13 cellular contexts compared by ENCODE assay signal in genomic region chr1:36253463-36253862, GRCh38. TPM values are rescaled to one million over a fixed set of nuclear protein-coding genes. Genes with fewer than 3 reads are reported as not detected.
DNase-seq lines count a peak whose midpoint lies in the region; TF ChIP-seq lines count a peak whose summit lies in the region.
"Had no signal": no experiment of that assay in that cellular context is flagged by ENCODE, and none has a peak within 500 bp of the region (broad histone marks: within the 10 kb centered on the region; RNA-seq: fewer than 3 reads in every experiment).

No MANE protein-coding gene starts in this region.

- H3K4me2 ChIP-seq in BLaER1 (peak overlapping the region; percentile 68), mesenchymal stem cell (ENCODE audit: low read length, poor library complexity, severe bottlenecking) (no peak overlapping the region)

- H2BK5ac ChIP-seq in mesenchymal stem cell (ENCODE audit: low read depth, low read length, poor library complexity, severe bottlenecking): no peak overlapping the region

- WGBS in mesenchymal stem cell: 79% methylated on average over 1 of the region's 4 CpGs
- WGBS in prostate gland: 75% methylated on average over 4 of the region's 4 CpGs
- 50% methylated on average over 4 of the region's 4 CpGs for WGBS in suprapubic skin

- no peak overlapping the region for H3K4me3 ChIP-seq in BLaER1
- no peak overlapping the region for H3K4me3 ChIP-seq in mesenchymal stem cell (ENCODE audit: insufficient read depth in 1 of 2, low read depth in 1 of 2, low read length in 2 of 2)
- no peak overlapping the region for H3K4me3 ChIP-seq in prostate gland
- H3K4me3 ChIP-seq in suprapubic skin: no peak overlapping the region
- H3K4me3 ChIP-seq: body of pancreas, Peyer's patch, sigmoid colon had no signal

- no peaks in the 10 kb centered on the region for H3K79me1 ChIP-seq in mesenchymal stem cell (replicated peaks; ENCODE audit: low read length, poor library complexity, severe bottlenecking)

- H3K27me3 ChIP-seq in BLaER1: no peaks in the 10 kb centered on the region
- H3K27me3 ChIP-seq in mesenchymal stem cell (ENCODE audit: control insufficient read depth in 1 of 2, insufficient read depth in 1 of 2, low read length in 2 of 2): no peaks in the 10 kb centered on the region
- H3K27me3 ChIP-seq in prostate gland (replicated peaks; ENCODE audit: insufficient read depth): no peaks in the 10 kb centered on the region
- no peaks in the 10 kb centered on the region for H3K27me3 ChIP-seq in suprapubic skin
- H3K27me3 ChIP-seq: body of pancreas, Peyer's patch, sigmoid colon had no signal

- peaks cover 100% of the 10 kb centered on the region for H4K20me1 ChIP-seq in BLaER1

- H4K8ac ChIP-seq in mesenchymal stem cell (ENCODE audit: low read length): no peak overlapping the region

- H3K4me1 ChIP-seq in BLaER1: peaks cover 87% of the 10 kb centered on the region
- H3K4me1 ChIP-seq in mesenchymal stem cell (ENCODE audit: control insufficient read depth, insufficient read depth, low read depth, low read length): peaks cover 17% of the 10 kb centered on the region
- peaks cover 34% of the 10 kb centered on the region for H3K4me1 ChIP-seq in prostate gland (replicated peaks)
- peaks cover 78% of the 10 kb centered on the region for H3K4me1 ChIP-seq in suprapubic skin

- H3K27ac ChIP-seq in BLaER1 (no peak overlapping the region), mesenchymal stem cell (ENCODE audit: low read length, poor library complexity, severe bottlenecking) (no peak overlapping the region), prostate gland (peak overlapping the region in 1 of 2 donors; percentile 70), suprapubic skin (no peak overlapping the region)
- H3K27ac ChIP-seq: body of pancreas, Peyer's patch had no signal

- no peak overlapping the region for H2AK5ac ChIP-seq in mesenchymal stem cell (ENCODE audit: low read length, severe bottlenecking)

- peak; percentile 44 for DNase-seq in GM04504 (ENCODE audit: low read depth)
- DNase-seq in mesenchymal stem cell: peak; percentile 73
- no peak for DNase-seq in amygdala (lab: John Stamatoyannopoulos, UW)
- DNase-seq in effector CD8-positive, alpha-beta T cell (lab: John Stamatoyannopoulos, UW): no peak
- no peak for DNase-seq in prostate gland (ENCODE audit: low spot score)
- DNase-seq in suprapubic skin (ENCODE audit: low spot score in 2 of 2): no peak
- DNase-seq: body of pancreas, Calu3, erythroblast, Peyer's patch, sigmoid colon had no signal

- H3K23ac ChIP-seq in mesenchymal stem cell (ENCODE audit: low read length in 2 of 2): no peak overlapping the region

- no peaks in the 10 kb centered on the region for H3K27me3 Mint-ChIP-seq in brain

- H3K27ac Mint-ChIP-seq in brain: peak overlapping the region in 3 of 5 experiments; percentile 54 to 77 (median 55)

- H3K14ac ChIP-seq in mesenchymal stem cell (ENCODE audit: low read length in 2 of 2): no peak overlapping the region

- no peak for TF ChIP-seq CTCF in brain (conservative IDR thresholded peaks at IDR 0.05)
- no peak for TF ChIP-seq CTCF in prostate gland (IDR thresholded peaks at IDR 0.05)
- TF ChIP-seq CTCF in suprapubic skin (IDR thresholded peaks at IDR 0.05): no peak

- peaks cover 11% of the 10 kb centered on the region for H3K9me3 ChIP-seq in BLaER1
- no peaks in the 10 kb centered on the region for H3K9me3 ChIP-seq in mesenchymal stem cell (ENCODE audit: control insufficient read depth, low read length)
- no peaks in the 10 kb centered on the region for H3K9me3 ChIP-seq in prostate gland
- no peaks in the 10 kb centered on the region for H3K9me3 ChIP-seq in suprapubic skin
- H3K9me3 ChIP-seq: body of pancreas, Peyer's patch, sigmoid colon had no signal

- H3K4me1 Mint-ChIP-seq in brain: peaks cover 57% of the 10 kb centered on the region

- H2BK15ac ChIP-seq in mesenchymal stem cell (ENCODE audit: low read depth, poor library complexity, severe bottlenecking): no peak overlapping the region

- no peak overlapping the region for H2BK12ac ChIP-seq in mesenchymal stem cell (ENCODE audit: low read length in 2 of 2)

- H2AFZ ChIP-seq in mesenchymal stem cell (ENCODE audit: low read depth, low read length): no peak overlapping the region

- no peak overlapping the region for H3K9ac ChIP-seq in BLaER1
- peak overlapping the region; percentile 78 for H3K9ac ChIP-seq in mesenchymal stem cell (ENCODE audit: low read length)

- peaks cover 30% of the 10 kb centered on the region for H3K36me3 Mint-ChIP-seq in brain

- H4K91ac ChIP-seq in mesenchymal stem cell (ENCODE audit: low read length): no peak overlapping the region

- H3K36me3 ChIP-seq in BLaER1 (peaks cover 40% of the 10 kb centered on the region), mesenchymal stem cell (ENCODE audit: control insufficient read depth in 1 of 2, insufficient read depth in 2 of 2, low read depth in 1 of 2, low read length in 2 of 2) (peaks cover 6 to 23% of the 10 kb centered on the region in 2 experiments), prostate gland (no peaks in the 10 kb centered on the region), suprapubic skin (no peaks in the 10 kb centered on the region)
- H3K36me3 ChIP-seq: sigmoid colon had no signal

- peak overlapping the region in 2 of 5 experiments; percentile 30 to 40 for H3K4me3 Mint-ChIP-seq in brain

- no peak for TF ChIP-seq EP300 in suprapubic skin (IDR thresholded peaks at IDR 0.05)

- TF ChIP-seq POLR2A in prostate gland (IDR thresholded peaks at IDR 0.05) (no peak), suprapubic skin (IDR thresholded peaks at IDR 0.05) (no peak)

- no peak overlapping the region for H3K4ac ChIP-seq in mesenchymal stem cell (ENCODE audit: low read depth in 1 of 2, low read length in 2 of 2)

- no peak overlapping the region for H2BK120ac ChIP-seq in mesenchymal stem cell (ENCODE audit: low read depth, low read length)

- no peaks in the 10 kb centered on the region for H3K9me3 Mint-ChIP-seq in brain

- H3K18ac ChIP-seq in mesenchymal stem cell (ENCODE audit: low read depth in 1 of 2, low read length in 2 of 2): no peak overlapping the region

- intact Hi-C loops in prostate gland (cut with DNase I): no loop called here

RNA-seq across cellular contexts. Expression of gene THRAP3, which starts 29.2 kb away (rescaled TPM):
- 59.5 TPM for polyA plus RNA-seq in brain (ENCODE audit: insufficient read depth, low read depth, low replicate concordance)
- 64.5 TPM for polyA plus RNA-seq in mesenchymal stem cell (2013, experiment 1 of 2)
- 60.8 TPM for polyA plus RNA-seq in mesenchymal stem cell (2013, experiment 2 of 2)
- total RNA-seq in prostate gland (100 to 1,000 TPM; 100 to 123 TPM), suprapubic skin (10 to 100 TPM; 73.3 to 93.3 (median 78.2) TPM)

RNA-seq across cellular contexts. Expression of gene SH3D21, which starts 52.7 kb away (rescaled TPM):
- 1.6 TPM for polyA plus RNA-seq in brain (ENCODE audit: insufficient read depth, low read depth, low replicate concordance)
- 1.9 TPM for polyA plus RNA-seq in mesenchymal stem cell (2013, experiment 1 of 2)
- polyA plus RNA-seq in mesenchymal stem cell (2013, experiment 2 of 2): 1.8 TPM
- total RNA-seq in prostate gland (10 to 100 TPM in 1 of 2 donors, 1 to 10 TPM in 1; 8.1 to 10.6 TPM), suprapubic skin (10 to 100 TPM in 3 of 4 donors, 1 to 10 TPM in 1; 6.0 to 26.6 (median 16.0) TPM)

Comparison
In these comparisons a context has a peak if more than half of its experiments do, and no peak if none do; other contexts are left out.
1. DNase-seq: peak in GM04504 (single experiment) and mesenchymal stem cell (single experiment); none in amygdala (0 of 56), effector CD8-positive, alpha-beta T cell (single experiment), prostate gland (single experiment) and suprapubic skin (0 of 2).